8 cellular contexts compared by ENCODE assay signal in the genomic region with DNA sequence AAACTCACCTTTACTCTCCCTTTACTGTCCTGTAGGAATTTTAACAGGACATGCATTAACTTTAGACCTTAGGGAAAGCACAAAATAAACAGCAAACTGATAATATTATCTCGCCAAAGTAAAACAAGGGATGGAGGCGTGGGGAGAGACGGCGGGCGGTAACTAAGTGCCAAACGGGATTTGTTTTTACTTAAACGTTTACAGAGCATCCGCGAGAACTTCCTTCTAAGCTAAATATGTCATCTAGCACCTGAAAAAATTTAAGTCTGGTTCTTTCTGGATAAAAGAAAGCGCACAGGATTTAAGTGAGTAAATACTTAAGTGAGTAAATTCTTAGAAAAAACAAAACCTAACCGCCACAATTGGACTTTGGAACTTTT.
DNase-seq lines count a peak whose midpoint lies in the region; ATAC-seq and TF ChIP-seq lines count a peak whose summit lies in the region.

No MANE protein-coding gene starts in this region.

- peak overlapping the region; percentile 74 for H3K4me3 ChIP-seq in iPS-18a (ENCODE audit: low read length)

- H3K9me3 Mint-ChIP-seq in activated CD4-positive, alpha-beta memory T cell treated with anti-CD3 and anti-CD28 coated beads, Interleukin-2, amount 10 ng/mL, durations not matched to agents 7 days and 5 days = no peaks in the 10 kb centered on the region
- H3K9me3 Mint-ChIP-seq in stimulated activated effector memory CD8-positive, alpha-beta T cell treated with anti-CD3 and anti-CD28 coated beads, Interleukin-12 subunit alpha, Interleukin-12 subunit beta, amount 100 ng/mL, for 72 hours = no peaks in the 10 kb centered on the region

- H3K27ac Mint-ChIP-seq in activated CD4-positive, alpha-beta memory T cell treated with anti-CD3 and anti-CD28 coated beads, Interleukin-2, amount 10 ng/mL, durations not matched to agents 7 days and 5 days = no peak overlapping the region
- H3K27ac Mint-ChIP-seq in stimulated activated effector memory CD8-positive, alpha-beta T cell treated with anti-CD3 and anti-CD28 coated beads, Interleukin-12 subunit alpha, Interleukin-12 subunit beta, amount 100 ng/mL, for 72 hours = peak overlapping the region; percentile 88

- ATAC-seq in GM19438 (IDR thresholded peaks at IDR 0.05; ENCODE audit: low read depth, unreplicated experiment) = peak; percentile 10
- ATAC-seq in stimulated activated effector memory CD8-positive, alpha-beta T cell treated with anti-CD3 and anti-CD28 coated beads, Interleukin-12 subunit alpha, Interleukin-12 subunit beta, amount 100 ng/mL, for 72 hours = no peak

- peaks cover 41% of the 10 kb centered on the region for H3K4me1 ChIP-seq in iPS-18a (ENCODE audit: control insufficient read depth, low read depth, low read length)

- CTCF ChIA-PET in activated CD4-positive, alpha-beta memory T cell treated with anti-CD3 and anti-CD28 coated beads, Interleukin-2, amount 10 ng/mL, durations not matched to agents 7 days and 5 days (lab: Charles Lee) = interaction anchor here (1.4 kb wide), 1 partner anchor 60 kb away, joined by 5 read pairs; no protein-coding TSS in a partner anchor

- TF ChIP-seq CTCF in 22Rv1 (IDR thresholded peaks at IDR 0.05) = no peak

- peak overlapping the region; percentile 69 for H3K4me3 Mint-ChIP-seq in activated CD4-positive, alpha-beta memory T cell treated with anti-CD3 and anti-CD28 coated beads, Interleukin-2, amount 10 ng/mL, durations not matched to agents 7 days and 5 days
- peak overlapping the region; percentile 77 for H3K4me3 Mint-ChIP-seq in stimulated activated effector memory CD8-positive, alpha-beta T cell treated with anti-CD3 and anti-CD28 coated beads, Interleukin-12 subunit alpha, Interleukin-12 subunit beta, amount 100 ng/mL, for 72 hours

- H3K4me1 Mint-ChIP-seq in activated CD4-positive, alpha-beta memory T cell treated with anti-CD3 and anti-CD28 coated beads, Interleukin-2, amount 10 ng/mL, durations not matched to agents 7 days and 5 days = peaks cover 7% of the 10 kb centered on the region
- H3K4me1 Mint-ChIP-seq in stimulated activated effector memory CD8-positive, alpha-beta T cell treated with anti-CD3 and anti-CD28 coated beads, Interleukin-12 subunit alpha, Interleukin-12 subunit beta, amount 100 ng/mL, for 72 hours = peaks cover 14% of the 10 kb centered on the region

- H3K9ac ChIP-seq in iPS-18a (ENCODE audit: low read length) = peak overlapping the region; percentile 84

- H3K36me3 Mint-ChIP-seq in activated CD4-positive, alpha-beta memory T cell treated with anti-CD3 and anti-CD28 coated beads, Interleukin-2, amount 10 ng/mL, durations not matched to agents 7 days and 5 days (ENCODE audit: low read depth) = no peaks in the 10 kb centered on the region
- no peaks in the 10 kb centered on the region for H3K36me3 Mint-ChIP-seq in stimulated activated effector memory CD8-positive, alpha-beta T cell treated with anti-CD3 and anti-CD28 coated beads, Interleukin-12 subunit alpha, Interleukin-12 subunit beta, amount 100 ng/mL, for 72 hours

- H3K27ac ChIP-seq in 22Rv1 (0 out of 2 replicates have a peak overlapping the region, but pooled peaks have one; percentile 22), iPS-18a (ENCODE audit: low read length) (peak overlapping the region; percentile 89)

- H3K36me3 ChIP-seq in iPS-18a (ENCODE audit: control insufficient read depth, low read depth, low read length) = no peaks in the 10 kb centered on the region

- no peaks in the 10 kb centered on the region for H3K27me3 ChIP-seq in iPS-18a (ENCODE audit: control insufficient read depth, insufficient read depth, low read length)

- POLR2A ChIA-PET in activated CD4-positive, alpha-beta memory T cell treated with anti-CD3 and anti-CD28 coated beads, Interleukin-2, amount 10 ng/mL, durations not matched to agents 7 days and 5 days (lab: Charles Lee) = no interaction called here

- DNase-seq in activated CD4-positive, alpha-beta memory T cell treated with anti-CD3 and anti-CD28 coated beads, Interleukin-2, amount 10 ng/mL, durations not matched to agents 7 days and 5 days = no peak
- DNase-seq in stimulated activated effector memory CD8-positive, alpha-beta T cell treated with anti-CD3 and anti-CD28 coated beads, Interleukin-12 subunit alpha, Interleukin-12 subunit beta, amount 100 ng/mL, for 72 hours (ENCODE audit: low spot score in 2 of 2) = no peak
- DNase-seq in stimulated activated CD8-positive, alpha-beta memory T cell treated with anti-CD3 and anti-CD28 coated beads, Interleukin-4, amount 100 ng/mL, for 48 hours = no peak
- no peak for DNase-seq in NCI-H524 treated with DMSO at 0.1 percent for 48 hours (lab: John Stamatoyannopoulos, UW)
- DNase-seq in anterior cingulate cortex (lab: John Stamatoyannopoulos, UW) = no peak

- H3K27me3 Mint-ChIP-seq in activated CD4-positive, alpha-beta memory T cell treated with anti-CD3 and anti-CD28 coated beads, Interleukin-2, amount 10 ng/mL, durations not matched to agents 7 days and 5 days = peaks cover 44% of the 10 kb centered on the region

- peaks cover 7% of the 10 kb centered on the region for H3K9me3 ChIP-seq in iPS-18a (ENCODE audit: control insufficient read depth, low read depth, low read length)
